Comparison of ENCODE assay signal across 10 cellular contexts in genomic region chr5:173602423-173602822, GRCh38. TPM values are rescaled to one million over a fixed set of nuclear protein-coding genes. Genes with fewer than 3 reads are reported as not detected.
DNase-seq lines count a peak whose midpoint lies in the region; ATAC-seq and TF ChIP-seq lines count a peak whose summit lies in the region.
"Had no signal": no experiment of that assay in that cellular context is flagged by ENCODE, and none has a peak within 500 bp of the region (broad histone marks: within the 10 kb centered on the region; RNA-seq: fewer than 3 reads in every experiment).

No MANE protein-coding gene starts in this region.

- H3K4me1 Mint-ChIP-seq in CD14-positive monocyte: no peaks in the 10 kb centered on the region

- DNase-seq in BJ (ENCODE audit: low read depth): no peak
- peak; percentile 31 to 36 for DNase-seq in NOMO-1 (lab: John Stamatoyannopoulos, UW; ENCODE audit: unreplicated experiment in 2 of 2)
- peak; percentile 86 for DNase-seq in fibroblast of gingiva (ENCODE audit: low read depth)
- peak; percentile 52 for DNase-seq in myocyte (ENCODE audit: low read depth)
- DNase-seq in CD14-positive monocyte (ENCODE audit: low spot score): no peak
- no peak for DNase-seq in NCI-H1436 treated with DMSO at 0.1 percent for 48 hours (lab: John Stamatoyannopoulos, UW)
- DNase-seq in NCI-H146 (lab: John Stamatoyannopoulos, UW): no peak
- DNase-seq: Caco-2, NCI-H2227 treated with DMSO at 0.1 percent for 48 hours had no signal

- POLR2A ChIA-PET in BJ (lab: Charles Lee): no interaction called here

- CTCF ChIA-PET in BJ (lab: Yijun Ruan, JAX): interaction anchor here (0.6 to 1.4 kb wide), 3 partner anchors 10 to 20 kb away, joined by 3 to 10 read pairs (median 4); no protein-coding TSS in a partner anchor

- ATAC-seq in HG02884 (IDR thresholded peaks at IDR 0.05; ENCODE audit: unreplicated experiment): no peak

- no peak overlapping the region for H3K27ac Mint-ChIP-seq in CD14-positive monocyte

- intact Hi-C loops in CD14-positive monocyte (cut with micrococcal nuclease): no loop called here

- peaks cover 6% of the 10 kb centered on the region for H3K36me3 ChIP-seq in BJ (ENCODE audit: control insufficient read depth, insufficient read depth, low read length)

- H3K9me3 Mint-ChIP-seq in CD14-positive monocyte: no peaks in the 10 kb centered on the region

- H3K36me3 Mint-ChIP-seq in CD14-positive monocyte: peaks cover 41% of the 10 kb centered on the region in 2 donors

- H3K4me3 ChIP-seq in BJ (ENCODE audit: low read depth, low read length): no peak overlapping the region

- H3K27me3 Mint-ChIP-seq in CD14-positive monocyte (ENCODE audit: low read depth in 3 of 3): peaks cover 0 to 3% (median 0%) of the 10 kb centered on the region in 3 donors

- TF ChIP-seq CTCF in BJ (IDR thresholded peaks at IDR 0.05; ENCODE audit: insufficient read depth, low read depth, low read length) (0 out of 2 replicates have a peak, but pooled peaks have one; percentile 7), CD14-positive monocyte (IDR thresholded peaks at IDR 0.05) (no peak)

- H3K4me3 Mint-ChIP-seq in CD14-positive monocyte: no peak overlapping the region

- H3K27me3 ChIP-seq in BJ (ENCODE audit: control insufficient read depth, insufficient read depth, low read length): no peaks in the 10 kb centered on the region

RNA-seq across cellular contexts. Expression of gene BOD1, which starts 14.0 kb away (rescaled TPM):
- 51.5 and 61.5 TPM in 2 replicates for polyA plus RNA-seq in BJ (2011; rRNA removed)
- polyA minus RNA-seq in BJ (2011; rRNA and poly(A)+ RNA removed): 17.6 and 30.3 TPM in 2 replicates
- 91.8 and 110 TPM in 2 replicates for total RNA-seq in myocyte
- 86.1 TPM for polyA plus RNA-seq in myocyte (2012)
- polyA plus RNA-seq in CD14-positive monocyte: 1 to 10 TPM; 4.5 to 5.8 TPM

Comparison
In these comparisons a context has a peak if more than half of its experiments do, and no peak if none do; other contexts are left out.
1. DNase-seq: peak in NOMO-1 (2 of 2), fibroblast of gingiva (single experiment) and myocyte (single experiment); none in BJ (single experiment), CD14-positive monocyte (single experiment), NCI-H1436 treated with DMSO at 0.1 percent for 48 hours (single experiment) and NCI-H146 (single experiment).